In the genomic region with DNA sequence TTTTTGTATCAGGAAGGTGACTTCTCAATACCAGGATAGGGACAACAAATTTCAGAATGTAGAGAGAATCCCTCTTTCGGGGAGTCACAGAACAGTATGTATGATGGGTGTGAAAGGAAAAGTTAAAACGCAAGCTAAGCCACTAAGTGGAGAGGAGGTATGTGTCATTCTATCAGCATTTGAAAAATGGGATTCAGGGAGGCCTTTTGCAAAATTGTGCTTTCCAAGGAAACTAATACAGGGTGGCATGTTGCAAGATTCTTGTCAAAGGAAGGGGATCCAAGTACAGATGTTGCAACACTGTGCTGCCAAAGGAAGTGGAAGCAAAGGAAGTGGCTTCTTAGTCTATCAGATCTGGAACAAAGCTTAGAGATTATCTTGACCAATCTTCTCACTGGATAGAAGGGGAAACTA, we compare ENCODE assay signal across 7 cellular contexts. TPM values are rescaled to one million over a fixed set of nuclear protein-coding genes. Genes with fewer than 3 reads are reported as not detected.
A peak's percentile ranks its signal among the peaks of the same experiment; 100 is the strongest.
DNase-seq lines count a peak whose midpoint lies in the region; ATAC-seq and TF ChIP-seq lines count a peak whose summit lies in the region.

No MANE protein-coding gene starts in this region.

- peak; percentile 2 for ATAC-seq in GM18867 (IDR thresholded peaks at IDR 0.05; ENCODE audit: unreplicated experiment)

- H3K27ac Mint-ChIP-seq in activated CD4-positive, alpha-beta memory T cell treated with anti-CD3 and anti-CD28 coated beads, Interleukin-2, amount 10 ng/mL, durations not matched to agents 7 days and 5 days = peak overlapping the region; percentile 84

- H3K4me1 ChIP-seq in right atrium auricular region = peaks cover 0 to 41% of the 10 kb centered on the region in 2 donors
- H3K4me1 ChIP-seq in tibial nerve = peaks cover 0 to 49% (median 43%) of the 10 kb centered on the region in 4 donors
- H3K4me1 ChIP-seq in neuronal stem cell (ENCODE audit: control insufficient read depth in 2 of 2, insufficient read depth in 1 of 2, low read depth in 1 of 2, low read length in 2 of 2) = peaks cover 0 to 5% of the 10 kb centered on the region in 2 donors

- H3K4me3 ChIP-seq in right atrium auricular region (no peak overlapping the region), tibial nerve (no peak overlapping the region), neuronal stem cell (ENCODE audit: low read length in 2 of 2) (no peak overlapping the region)

- H3K14ac ChIP-seq in neuronal stem cell (ENCODE audit: low read length) = no peak overlapping the region

- H3K4me3 Mint-ChIP-seq in activated CD4-positive, alpha-beta memory T cell treated with anti-CD3 and anti-CD28 coated beads, Interleukin-2, amount 10 ng/mL, durations not matched to agents 7 days and 5 days = peak overlapping the region; percentile 52

- no peak overlapping the region for H4K8ac ChIP-seq in neuronal stem cell (ENCODE audit: low read depth, low read length)

- no peak overlapping the region for H3K9ac ChIP-seq in neuronal stem cell (ENCODE audit: low read depth, low read length, poor library complexity)

- POLR2A ChIA-PET in activated CD4-positive, alpha-beta memory T cell treated with anti-CD3 and anti-CD28 coated beads, Interleukin-2, amount 10 ng/mL, durations not matched to agents 7 days and 5 days (lab: Charles Lee) = interaction anchor here (0.8 to 14.6 kb wide), 8 partner anchors 8 to 393 kb away, joined by 3 to 244 read pairs (median 4); a partner anchor contains a TSS

- peak overlapping the region in 1 of 2 donors; percentile 53 for H3K27ac ChIP-seq in right atrium auricular region
- peak overlapping the region; percentile 19 to 84 (median 78) for H3K27ac ChIP-seq in tibial nerve
- H3K27ac ChIP-seq in neuronal stem cell (replicated peaks; ENCODE audit: low read length) = no peak overlapping the region

- TF ChIP-seq CTCF in right atrium auricular region (IDR thresholded peaks at IDR 0.05) (no peak), tibial nerve (IDR thresholded peaks at IDR 0.05) (no peak)

- no peak overlapping the region for H3K18ac ChIP-seq in neuronal stem cell (ENCODE audit: low read length)

- H3K79me1 ChIP-seq in neuronal stem cell (ENCODE audit: low read depth, low read length) = no peaks in the 10 kb centered on the region

- H3K27me3 Mint-ChIP-seq in activated CD4-positive, alpha-beta memory T cell treated with anti-CD3 and anti-CD28 coated beads, Interleukin-2, amount 10 ng/mL, durations not matched to agents 7 days and 5 days = peaks cover 5% of the 10 kb centered on the region

- no peaks in the 10 kb centered on the region for H3K9me3 Mint-ChIP-seq in activated CD4-positive, alpha-beta memory T cell treated with anti-CD3 and anti-CD28 coated beads, Interleukin-2, amount 10 ng/mL, durations not matched to agents 7 days and 5 days

- H2BK15ac ChIP-seq in neuronal stem cell (ENCODE audit: low read length) = no peak overlapping the region

- CTCF ChIA-PET in activated CD4-positive, alpha-beta memory T cell treated with anti-CD3 and anti-CD28 coated beads, Interleukin-2, amount 10 ng/mL, durations not matched to agents 7 days and 5 days (lab: Charles Lee) = interaction anchor here (0.9 to 1.3 kb wide), 5 partner anchors 10 to 145 kb away, joined by 3 to 4 read pairs (median 3); no protein-coding TSS in a partner anchor

- H2BK5ac ChIP-seq in neuronal stem cell (ENCODE audit: low read length) = no peak overlapping the region

- H3K36me3 Mint-ChIP-seq in activated CD4-positive, alpha-beta memory T cell treated with anti-CD3 and anti-CD28 coated beads, Interleukin-2, amount 10 ng/mL, durations not matched to agents 7 days and 5 days (ENCODE audit: low read depth) = peaks cover 21% of the 10 kb centered on the region

- no peak overlapping the region for H2BK12ac ChIP-seq in neuronal stem cell (ENCODE audit: low read length)

- peak; percentile 34 for DNase-seq in HK-2 (ENCODE audit: unreplicated experiment)
- no peak for DNase-seq in activated CD4-positive, alpha-beta memory T cell treated with anti-CD3 and anti-CD28 coated beads, Interleukin-2, amount 10 ng/mL, durations not matched to agents 7 days and 5 days
- peak; percentile 79 for DNase-seq in right atrium auricular region (ENCODE audit: low spot score)
- peak in 1 of 2 donors; percentile 78 for DNase-seq in tibial nerve (ENCODE audit: low spot score in 2 of 2)
- no peak for DNase-seq in neuronal stem cell (ENCODE audit: low spot score)
- DNase-seq in islet precursor cell = no peak

- H3K4me2 ChIP-seq in neuronal stem cell (ENCODE audit: insufficient read depth, low read length, poor library complexity, severe bottlenecking) = no peak overlapping the region

- H3K36me3 ChIP-seq in right atrium auricular region (no peaks in the 10 kb centered on the region), tibial nerve (no peaks in the 10 kb centered on the region), neuronal stem cell (replicated peaks in 1 of 2; ENCODE audit: control insufficient read depth in 2 of 2, insufficient read depth in 2 of 2, low read length in 2 of 2) (no peaks in the 10 kb centered on the region)

- no peaks in the 10 kb centered on the region for H3K9me3 ChIP-seq in right atrium auricular region
- H3K9me3 ChIP-seq in tibial nerve = no peaks in the 10 kb centered on the region
- H3K9me3 ChIP-seq in neuronal stem cell (replicated peaks in 1 of 2; ENCODE audit: control insufficient read depth in 2 of 2, insufficient read depth in 1 of 2, low read depth in 1 of 2, low read length in 2 of 2) = no peaks in the 10 kb centered on the region

- no peak overlapping the region for H4K91ac ChIP-seq in neuronal stem cell (ENCODE audit: low read depth, low read length, poor library complexity)

- peak; percentile 23 to 97 for TF ChIP-seq EP300 in tibial nerve (IDR thresholded peaks at IDR 0.05)

- TF ChIP-seq POLR2A in tibial nerve (IDR thresholded peaks at IDR 0.05) = no peak

- no peak overlapping the region for H2AK5ac ChIP-seq in neuronal stem cell (ENCODE audit: low read depth, low read length)

- H3K23ac ChIP-seq in neuronal stem cell (ENCODE audit: low read depth, low read length, poor library complexity) = no peak overlapping the region

- H3K27me3 ChIP-seq in right atrium auricular region = no peaks in the 10 kb centered on the region
- H3K27me3 ChIP-seq in tibial nerve = no peaks in the 10 kb centered on the region
- H3K27me3 ChIP-seq in neuronal stem cell (ENCODE audit: control insufficient read depth in 3 of 3, insufficient read depth in 3 of 3, low read depth in 1 of 3, low read length in 3 of 3) = no peaks in the 10 kb centered on the region

- H2AFZ ChIP-seq in neuronal stem cell (ENCODE audit: low read length) = no peak overlapping the region

- 55 to 60% methylated on average over 2 of the region's 2 CpGs for WGBS in tibial nerve, 2 donors
- WGBS in neuronal stem cell (ENCODE audit: extremely low coverage in 2 of 2, insufficient read length in 2 of 2, insufficient replicate concordance in 1 of 2), 2 donors = no CpG with 5 or more reads among the region's 2 CpGs

- H3K4ac ChIP-seq in neuronal stem cell (ENCODE audit: low read length) = no peak overlapping the region

- no peak overlapping the region for H2BK120ac ChIP-seq in neuronal stem cell (ENCODE audit: low read depth, low read length)

- peaks cover 61% of the 10 kb centered on the region for H3K4me1 Mint-ChIP-seq in activated CD4-positive, alpha-beta memory T cell treated with anti-CD3 and anti-CD28 coated beads, Interleukin-2, amount 10 ng/mL, durations not matched to agents 7 days and 5 days

RNA-seq across cellular contexts. Expression of a gene that starts 12.6 kb away (rescaled TPM):
- total RNA-seq in activated CD4-positive, alpha-beta memory T cell treated with anti-CD3 and anti-CD28 coated beads, Interleukin-2, amount 10 ng/mL, durations not matched to agents 7 days and 5 days = 100 to 1,000 TPM; 188 to 201 TPM
- total RNA-seq in right atrium auricular region = 10 to 100 TPM; 68.9 to 92.6 TPM
- 100 to 1,000 TPM in 1 of 4 donors, 10 to 100 TPM in 3; 91.2 to 108 (median 94.3) TPM for total RNA-seq in tibial nerve
- polyA plus RNA-seq in neuronal stem cell (2013, experiment 1 of 2) = 23.9 TPM
- 23.0 TPM for polyA plus RNA-seq in neuronal stem cell (2013, experiment 2 of 2)

Comparison
In these comparisons a context has a peak if more than half of its experiments do, and no peak if none do; other contexts are left out.
1. DNase-seq: peak in HK-2 (single experiment) and right atrium auricular region (single experiment); none in activated CD4-positive, alpha-beta memory T cell treated with anti-CD3 and anti-CD28 coated beads, Interleukin-2, amount 10 ng/mL, durations not matched to agents 7 days and 5 days (single experiment), neuronal stem cell (single experiment) and islet precursor cell (single experiment).